17 cellular contexts compared by ENCODE assay signal in the genomic region with DNA sequence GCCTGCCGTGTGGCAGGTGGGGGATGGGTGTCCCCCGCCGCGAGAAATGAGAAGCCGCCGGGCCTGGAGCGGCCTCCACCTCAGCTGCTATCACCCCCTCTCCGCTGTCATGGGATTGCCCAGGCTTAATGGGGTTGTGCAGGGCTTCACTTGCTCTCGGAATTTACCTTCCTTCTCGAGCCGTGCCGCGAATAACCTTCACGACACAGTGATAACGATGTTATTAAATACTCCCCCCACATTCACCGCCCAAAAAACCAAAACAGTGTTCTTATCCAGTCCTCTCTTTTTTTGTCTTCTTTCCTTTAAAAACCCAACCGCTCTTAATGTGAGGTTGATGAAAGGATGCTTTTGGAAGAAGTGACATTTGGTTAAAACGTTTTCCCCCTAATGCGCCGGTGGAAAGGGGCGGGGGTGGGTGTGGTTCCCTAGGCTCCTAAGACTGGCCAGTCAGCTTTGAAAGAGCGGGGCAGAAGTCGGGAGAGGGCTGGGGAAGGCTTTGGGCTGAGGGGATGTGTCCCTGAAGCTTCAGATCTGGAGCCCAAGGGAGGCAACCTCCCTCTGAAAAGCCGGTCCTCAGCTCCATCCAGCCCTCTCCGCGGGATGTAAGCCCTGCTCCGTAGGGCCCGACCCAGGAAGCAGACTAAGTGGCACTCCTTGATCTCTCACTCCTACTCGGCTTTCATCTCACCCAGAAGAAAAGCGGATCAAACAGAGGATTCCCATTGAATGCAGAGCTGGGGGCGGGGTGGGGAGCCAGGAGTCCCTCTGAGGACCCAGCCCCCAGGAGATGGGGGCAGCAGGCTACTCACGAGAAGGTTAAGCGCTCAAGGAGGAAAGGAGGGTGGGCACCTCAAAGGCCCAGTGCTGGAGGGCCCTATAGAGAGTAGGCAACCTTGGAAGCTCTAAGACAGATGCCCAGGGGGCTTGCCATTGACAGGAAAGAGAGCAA. TPM values are rescaled to one million over a fixed set of nuclear protein-coding genes. Genes with fewer than 3 reads are reported as not detected.
DNase-seq lines count a peak whose midpoint lies in the region; ATAC-seq, FAIRE-seq and TF ChIP-seq lines count a peak whose summit lies in the region.
"Had no signal": no experiment of that assay in that cellular context is flagged by ENCODE, and none has a peak within 500 bp of the region (broad histone marks: within the 10 kb centered on the region; RNA-seq: fewer than 3 reads in every experiment).

No MANE protein-coding gene starts in this region.

- H3K9ac ChIP-seq in astrocyte (ENCODE audit: low read length) = no peak overlapping the region

- DNase-seq in heart right ventricle (no peak), cardiac septum (ENCODE audit: low spot score) (no peak), astrocyte (ENCODE audit: low read depth) (no peak), type B pancreatic cell (ENCODE audit: extremely low spot score, unreplicated experiment) (no peak), HUDEP-2 (lab: John Stamatoyannopoulos, UW; ENCODE audit: unreplicated experiment in 76 of 76) (no peak), kidney tubule cell (ENCODE audit: low spot score) (no peak)
- no peak for DNase-seq in naive thymus-derived CD4-positive, alpha-beta T cell
- DNase-seq: activated CD4-positive, alpha-beta T cell treated with anti-CD3 and anti-CD28 coated beads, Interleukin-2, amount 50 U/mL, for 48 hours; NCI-H1092; NCI-H446 treated with DMSO at 0.1 percent for 48 hours had no signal

- peak in 1 of 8 donors; percentile 19 for ATAC-seq in heart right ventricle
- ATAC-seq in naive thymus-derived CD4-positive, alpha-beta T cell = no peak
- ATAC-seq in GM21423 (IDR thresholded peaks at IDR 0.05; ENCODE audit: unreplicated experiment) = no peak
- ATAC-seq: activated naive CD4-positive, alpha-beta T cell treated with anti-CD3 and anti-CD28 coated beads, Interleukin-2, amount 50 U/mL, for 72 hours; stimulated activated memory B cell treated with anti-CD40 and anti-IgM and Interleukin-4, amounts not matched to agents 10 μg/mL and 1 μg/mL and 100 μg/mL, for 72 hours had no signal

- 3 to 7% methylated on average over 33 of the region's 33 CpGs for WGBS in heart right ventricle, 2 donors

- no peaks in the 10 kb centered on the region for H3K79me2 ChIP-seq in astrocyte (ENCODE audit: insufficient read depth, low read length)

- H3K4me1 ChIP-seq in heart right ventricle (peaks cover 0 to 50% (median 37%) of the 10 kb centered on the region in 9 donors), astrocyte (ENCODE audit: insufficient read depth, low read length) (peaks cover 8% of the 10 kb centered on the region)
- peaks cover 0 to 3% of the 10 kb centered on the region in 2 donors for H3K4me1 ChIP-seq in naive thymus-derived CD4-positive, alpha-beta T cell (ENCODE audit: control insufficient read depth in 2 of 2, insufficient read depth in 2 of 2, low read length in 2 of 2)

- H3K27ac ChIP-seq in heart right ventricle = no peak overlapping the region
- H3K27ac ChIP-seq in astrocyte (ENCODE audit: low read depth, low read length) = no peak overlapping the region
- no peak overlapping the region for H3K27ac ChIP-seq in naive thymus-derived CD4-positive, alpha-beta T cell (ENCODE audit: low read depth, low read length)
- H3K27ac ChIP-seq: pancreas had no signal

- peak overlapping the region; percentile 46 for H3K4me2 ChIP-seq in astrocyte (ENCODE audit: low read length)

- H3K36me3 ChIP-seq in heart right ventricle = no peaks in the 10 kb centered on the region
- no peaks in the 10 kb centered on the region for H3K36me3 ChIP-seq in astrocyte (ENCODE audit: insufficient read depth, low read length)
- H3K36me3 ChIP-seq in naive thymus-derived CD4-positive, alpha-beta T cell (ENCODE audit: control insufficient read depth in 2 of 3, insufficient read depth in 3 of 3, low read length in 3 of 3) = no peaks in the 10 kb centered on the region
- H3K36me3 ChIP-seq: pancreas had no signal

- POLR2A ChIA-PET in naive thymus-derived CD4-positive, alpha-beta T cell (lab: Charles Lee) = no interaction called here

- H3K9me3 Mint-ChIP-seq in astrocyte (ENCODE audit: unreplicated experiment) (peaks cover 13% of the 10 kb centered on the region), type B pancreatic cell (no peaks in the 10 kb centered on the region)
- H3K9me3 Mint-ChIP-seq in naive thymus-derived CD4-positive, alpha-beta T cell = peaks cover 0 to 2% (median 0%) of the 10 kb centered on the region in 11 donors
- H3K9me3 Mint-ChIP-seq: activated naive CD4-positive, alpha-beta T cell treated with anti-CD3 and anti-CD28 coated beads, Interleukin-2, amount 50 U/mL, for 72 hours; stimulated activated memory B cell treated with anti-CD40 and anti-IgM and Interleukin-4, amounts not matched to agents 10 μg/mL and 1 μg/mL and 100 μg/mL, for 72 hours had no signal

- TF ChIP-seq CTCF in heart right ventricle (IDR thresholded peaks at IDR 0.05) = no peak
- no peak for TF ChIP-seq CTCF in astrocyte (IDR thresholded peaks at IDR 0.05; ENCODE audit: insufficient read depth, low read depth, low read length)
- no peak for TF ChIP-seq CTCF in type B pancreatic cell (conservative IDR thresholded peaks at IDR 0.05)

- H3K27ac Mint-ChIP-seq in astrocyte (ENCODE audit: unreplicated experiment) (no peak overlapping the region), type B pancreatic cell (peak overlapping the region; percentile 19)
- H3K27ac Mint-ChIP-seq in naive thymus-derived CD4-positive, alpha-beta T cell = peak overlapping the region in 1 of 9 donors; percentile 38
- H3K27ac Mint-ChIP-seq: activated naive CD4-positive, alpha-beta T cell treated with anti-CD3 and anti-CD28 coated beads, Interleukin-2, amount 50 U/mL, for 72 hours; stimulated activated memory B cell treated with anti-CD40 and anti-IgM and Interleukin-4, amounts not matched to agents 10 μg/mL and 1 μg/mL and 100 μg/mL, for 72 hours had no signal

- peaks cover 43 to 100% (median 100%) of the 10 kb centered on the region in 7 donors for H3K27me3 ChIP-seq in heart right ventricle
- peaks cover 95% of the 10 kb centered on the region for H3K27me3 ChIP-seq in astrocyte (ENCODE audit: insufficient read depth, low read length)
- peaks cover 0 to 33% of the 10 kb centered on the region in 2 donors for H3K27me3 ChIP-seq in naive thymus-derived CD4-positive, alpha-beta T cell (ENCODE audit: control insufficient read depth in 2 of 2, insufficient read depth in 2 of 2, low read length in 2 of 2)

- H3K4me3 ChIP-seq in heart right ventricle (peak overlapping the region in 9 of 10 donors; percentile 15 to 39 (median 36)), astrocyte (ENCODE audit: insufficient read depth, low read depth, low read length) (no peak overlapping the region)
- H3K4me3 ChIP-seq in naive thymus-derived CD4-positive, alpha-beta T cell (ENCODE audit: low read length) = no peak overlapping the region
- H3K4me3 ChIP-seq: pancreas had no signal

- peaks cover 3% of the 10 kb centered on the region for H4K20me1 ChIP-seq in astrocyte (ENCODE audit: insufficient read depth, low read length)

- no peak overlapping the region for H2AFZ ChIP-seq in astrocyte (ENCODE audit: low read depth, low read length)

- FAIRE-seq in astrocyte (lab: Jason Lieb, UNC) = no peak
- FAIRE-seq: colon, pancreas had no signal

- intact Hi-C loops in heart right ventricle (cut with DNase I) (loop anchor here in 2 of 10 donors (5.0 to 10.0 kb wide), 2 partner anchors 335 to 337 kb away; no protein-coding TSS in a partner anchor), cardiac septum (cut with DNase I) (no loop called here)
- intact Hi-C loops in naive thymus-derived CD4-positive, alpha-beta T cell (cut with micrococcal nuclease) = loop anchor here in 1 of 2 donors (2.0 to 5.0 kb wide), 4 partner anchors 38 to 1377 kb away; partner anchors contain the start of gene HOXA13

- H3K4me3 Mint-ChIP-seq in astrocyte (ENCODE audit: unreplicated experiment) = no peak overlapping the region
- peak overlapping the region in 8 of 10 donors; percentile 8 to 73 (median 60) for H3K4me3 Mint-ChIP-seq in naive thymus-derived CD4-positive, alpha-beta T cell
- peak overlapping the region; percentile 57 for H3K4me3 Mint-ChIP-seq in type B pancreatic cell

- H3K36me3 Mint-ChIP-seq in astrocyte (ENCODE audit: low read depth, unreplicated experiment) (peaks cover 5% of the 10 kb centered on the region), type B pancreatic cell (peaks cover 3% of the 10 kb centered on the region)
- H3K36me3 Mint-ChIP-seq in naive thymus-derived CD4-positive, alpha-beta T cell = peaks cover 0 to 3% (median 0%) of the 10 kb centered on the region in 5 donors
- H3K36me3 Mint-ChIP-seq: stimulated activated memory B cell treated with anti-CD40 and anti-IgM and Interleukin-4, amounts not matched to agents 10 μg/mL and 1 μg/mL and 100 μg/mL, for 72 hours had no signal

- peaks cover 13% of the 10 kb centered on the region for H3K4me1 Mint-ChIP-seq in astrocyte (ENCODE audit: low read depth, unreplicated experiment)
- peaks cover 4 to 56% (median 46%) of the 10 kb centered on the region in 7 donors for H3K4me1 Mint-ChIP-seq in naive thymus-derived CD4-positive, alpha-beta T cell
- peaks cover 18% of the 10 kb centered on the region for H3K4me1 Mint-ChIP-seq in type B pancreatic cell (ENCODE audit: unreplicated experiment)

- H3K9me3 ChIP-seq in heart right ventricle (no peaks in the 10 kb centered on the region), astrocyte (ENCODE audit: insufficient read depth, low read depth, low read length) (peaks cover 6% of the 10 kb centered on the region)
- H3K9me3 ChIP-seq in naive thymus-derived CD4-positive, alpha-beta T cell (ENCODE audit: control insufficient read depth in 2 of 3, low read length in 3 of 3) = no peaks in the 10 kb centered on the region
- H3K9me3 ChIP-seq: pancreas had no signal

- CTCF ChIA-PET in naive thymus-derived CD4-positive, alpha-beta T cell (lab: Charles Lee) = no interaction called here

- H3K27me3 Mint-ChIP-seq in astrocyte (ENCODE audit: low read depth, unreplicated experiment) (peaks cover 80% of the 10 kb centered on the region), type B pancreatic cell (peaks cover 94% of the 10 kb centered on the region)
- peaks cover 78 to 87% (median 85%) of the 10 kb centered on the region in 5 donors for H3K27me3 Mint-ChIP-seq in naive thymus-derived CD4-positive, alpha-beta T cell

RNA-seq across cellular contexts. Expression of gene EVX1, which starts 2.5 kb away (rescaled TPM):
- total RNA-seq in heart right ventricle (not detected), cardiac septum (not detected), astrocyte (not detected in 2 replicates), type B pancreatic cell (ENCODE audit: low replicate concordance) (0.41 and 0.71 TPM in 2 replicates)
- not detected for polyA plus RNA-seq in heart right ventricle
- total RNA-seq in naive thymus-derived CD4-positive, alpha-beta T cell = under 1 TPM in 1 of 5 experiments, not detected in 4; 0.11 TPM
- not detected for polyA plus RNA-seq in naive thymus-derived CD4-positive, alpha-beta T cell
- total RNA-seq: activated naive CD4-positive, alpha-beta T cell treated with anti-CD3 and anti-CD28 coated beads, Interleukin-2, amount 50 U/mL, for 72 hours; G401; pancreas; RPMI7951 had no signal

RNA-seq across cellular contexts. Expression of gene HOXA13, which starts 40.2 kb away (rescaled TPM):
- total RNA-seq in heart right ventricle (not detected), cardiac septum (not detected), astrocyte (not detected in 2 replicates), type B pancreatic cell (ENCODE audit: low replicate concordance) (0.75 and 1.5 TPM in 2 replicates)
- polyA plus RNA-seq in heart right ventricle = not detected
- not detected for total RNA-seq in naive thymus-derived CD4-positive, alpha-beta T cell
- not detected for polyA plus RNA-seq in naive thymus-derived CD4-positive, alpha-beta T cell
- total RNA-seq: activated naive CD4-positive, alpha-beta T cell treated with anti-CD3 and anti-CD28 coated beads, Interleukin-2, amount 50 U/mL, for 72 hours; G401 had no signal
- polyA plus RNA-seq: pancreas had no signal

RNA-seq across cellular contexts. Expression of gene HOXA11, which starts 55.0 kb away (rescaled TPM):
- total RNA-seq in heart right ventricle (not detected), cardiac septum (not detected), astrocyte (not detected in 2 replicates), type B pancreatic cell (ENCODE audit: low replicate concordance) (1.2 TPM in 1 of 2 replicates, not detected in the other)
- not detected for polyA plus RNA-seq in heart right ventricle
- not detected for total RNA-seq in naive thymus-derived CD4-positive, alpha-beta T cell
- polyA plus RNA-seq in naive thymus-derived CD4-positive, alpha-beta T cell = not detected
- total RNA-seq: activated naive CD4-positive, alpha-beta T cell treated with anti-CD3 and anti-CD28 coated beads, Interleukin-2, amount 50 U/mL, for 72 hours; pancreas had no signal
- polyA plus RNA-seq: pancreas had no signal

Comparison
In these comparisons a context has a peak if more than half of its experiments do, and no peak if none do; other contexts are left out.
1. H3K4me3 ChIP-seq: peak in heart right ventricle (9 of 10); none in astrocyte (single experiment) and naive thymus-derived CD4-positive, alpha-beta T cell (single experiment).